In the genomic region with DNA sequence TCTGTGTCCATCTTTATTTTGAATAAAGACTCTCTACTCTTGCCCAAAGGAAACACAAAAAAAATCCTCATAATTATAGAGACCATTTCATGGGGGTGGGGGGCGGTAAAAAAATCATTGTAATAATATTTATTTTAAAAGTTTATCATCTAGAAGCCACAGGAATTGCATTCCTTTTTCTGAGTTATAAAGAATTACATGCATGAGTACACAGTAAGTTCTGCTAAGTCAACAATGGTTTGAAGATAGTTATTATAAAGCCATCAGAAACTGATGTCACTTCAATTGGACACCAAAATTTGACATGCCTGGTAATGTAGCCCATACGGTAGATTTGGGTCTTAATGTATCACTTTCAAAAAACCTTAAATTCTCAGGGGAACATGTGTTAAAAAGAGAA, we compare ENCODE assay signal across 28 cellular contexts.
"Had no signal": no experiment of that assay in that cellular context is flagged by ENCODE, and none has a peak within 500 bp of the region (broad histone marks: within the 10 kb centered on the region; RNA-seq: fewer than 3 reads in every experiment).

No MANE protein-coding gene starts in this region.

- FAIRE-seq: pancreas, urothelium cell line had no signal

- DNase-seq: activated CD4-positive, alpha-beta T cell treated with anti-CD3 and anti-CD28 coated beads for 48 hours; activated CD4-positive, alpha-beta T cell treated with anti-CD3 and anti-CD28 coated beads, Interleukin-2, amount 50 U/mL, for 48 hours; activated CD8-positive, alpha-beta memory T cell treated with anti-CD3 and anti-CD28 coated beads, Interleukin-2, amount 50 U/mL, for 48 hours; activated gamma-delta T cell treated with Interleukin-2 at 50 U/mL for 16 hours; activated naive CD4-positive, alpha-beta T cell treated with anti-CD3 and anti-CD28 coated beads, Interleukin-2, amount 50 U/mL, for 16 hours; activated T-cell treated with anti-CD3 and anti-CD28 coated beads, Interleukin-2, amount 50 U/mL, for 4 hours; amygdala; body of pancreas; dorsolateral prefrontal cortex; effector memory CD8-positive, alpha-beta T cell; erythroblast; gastrocnemius medialis; islet precursor cell; left colon; midbrain; naive thymus-derived CD4-positive, alpha-beta T cell; pancreas; right cardiac atrium; stimulated activated CD4-positive, alpha-beta T cell treated with anti-CD3 and anti-CD28 coated beads, Interleukin-2, amount 100 ng/mL, for 48 hours; stimulated activated naive CD4-positive, alpha-beta T cell treated with Interleukin-2 at 50 U/mL for 16 hours; T-helper 17 cell; T1000; trophoblast cell; WERI-Rb-1 had no signal

- H3K79me2 ChIP-seq: hepatocyte had no signal

- H3K4me1 ChIP-seq: body of pancreas, gastrocnemius medialis, pancreas had no signal

- H3K36me3 ChIP-seq: cardiac muscle cell, gastrocnemius medialis, pancreas, WERI-Rb-1 had no signal

- H3K4me3 ChIP-seq: body of pancreas, cardiac muscle cell, coronary artery, dorsolateral prefrontal cortex, gastrocnemius medialis, hepatocyte, pancreas had no signal

- H3K4me2 ChIP-seq: hepatocyte had no signal

- H3K27me3 ChIP-seq: body of pancreas, cardiac muscle cell, dorsolateral prefrontal cortex, gastrocnemius medialis, hepatocyte, pancreas had no signal

- H3K9me3 ChIP-seq: body of pancreas, gastrocnemius medialis, pancreas had no signal

- H3K27ac ChIP-seq: body of pancreas, cardiac muscle cell, coronary artery, dorsolateral prefrontal cortex, gastrocnemius medialis, hepatocyte, pancreas, WERI-Rb-1 had no signal

- H2AFZ ChIP-seq: hepatocyte had no signal
